In the genomic region with DNA sequence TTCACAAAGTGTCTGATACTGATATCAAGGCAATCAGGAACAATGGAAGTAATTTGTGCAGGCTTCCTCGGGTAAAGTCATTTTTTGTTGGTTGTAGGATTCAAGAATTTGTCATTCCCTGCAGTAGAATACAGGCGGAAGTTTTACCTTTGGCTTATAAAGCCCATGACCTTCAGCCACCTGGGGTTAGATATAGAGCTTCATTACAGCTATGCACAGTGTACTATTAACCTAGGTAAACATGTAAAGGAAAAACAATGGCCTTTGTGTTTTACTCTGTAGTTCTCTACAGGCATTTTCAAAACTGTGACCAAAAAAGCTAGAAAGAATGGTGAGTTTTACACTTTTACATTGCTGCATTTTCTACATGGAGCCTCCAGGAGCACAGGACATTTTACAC, we compare ENCODE assay signal across 35 cellular contexts.
"Had no signal": no experiment of that assay in that cellular context is flagged by ENCODE, and none has a peak within 500 bp of the region (broad histone marks: within the 10 kb centered on the region; RNA-seq: fewer than 3 reads in every experiment).

No MANE protein-coding gene starts in this region.

- H3K9me3 ChIP-seq: adrenal gland, breast epithelium, colonic mucosa, esophagus squamous epithelium had no signal

- FAIRE-seq: endometrium, endothelial cell of umbilical vein had no signal

- H3K27me3 Mint-ChIP-seq: activated naive CD4-positive, alpha-beta T cell treated with anti-CD3 and anti-CD28 coated beads, Interleukin-2, amount 50 U/mL, for 24 hours had no signal

- H3K4me1 Mint-ChIP-seq: activated CD4-positive, alpha-beta T cell treated with anti-CD3 and anti-CD28 coated beads for 36 hours; activated CD8-positive, alpha-beta memory T cell treated with anti-CD3 and anti-CD28 coated beads, Interleukin-2, amount 10 ng/mL, durations not matched to agents 7 days and 5 days; activated naive CD4-positive, alpha-beta T cell treated with anti-CD3 and anti-CD28 coated beads, Interleukin-2, amount 50 U/mL, for 24 hours; activated naive CD8-positive, alpha-beta T cell treated with anti-CD3 and anti-CD28 coated beads for 36 hours; activated naive CD8-positive, alpha-beta T cell treated with anti-CD3 and anti-CD28 coated beads, Interleukin-2, amount 50 U/mL, for 24 hours; brain had no signal

- H3K4me3 Mint-ChIP-seq: activated CD4-positive, alpha-beta memory T cell treated with anti-CD3 and anti-CD28 coated beads for 36 hours; activated CD4-positive, alpha-beta T cell treated with anti-CD3 and anti-CD28 coated beads for 36 hours; activated CD4-positive, alpha-beta T cell treated with anti-CD3 and anti-CD28 coated beads, Interleukin-2, amount 10 ng/mL, durations not matched to agents 24 days and 14 days; activated CD8-positive, alpha-beta memory T cell treated with anti-CD3 and anti-CD28 coated beads, Interleukin-2, amount 10 ng/mL, durations not matched to agents 7 days and 5 days; activated CD8-positive, alpha-beta T cell treated with anti-CD3 and anti-CD28 coated beads, Interleukin-2, amount 10 ng/mL, durations not matched to agents 7 days and 5 days; activated naive CD4-positive, alpha-beta T cell treated with anti-CD3 and anti-CD28 coated beads for 36 hours; activated naive CD4-positive, alpha-beta T cell treated with anti-CD3 and anti-CD28 coated beads, Interleukin-2, amount 50 U/mL, for 24 hours; activated naive CD8-positive, alpha-beta T cell treated with anti-CD3 and anti-CD28 coated beads for 36 hours; activated naive CD8-positive, alpha-beta T cell treated with anti-CD3 and anti-CD28 coated beads, Interleukin-2, amount 50 U/mL, for 24 hours; activated T-helper 1 cell treated with anti-CD3 and anti-CD28 coated beads, Interleukin-12 subunit alpha, Interleukin-12 subunit beta, Interleukin-2, Interleukin-4 antibody, amounts not matched to agents 30 ng/mL and 10 ng/mL and 1 ng/mL, durations not matched to agents 14 hours and 24 hours and 36 hours; brain; T-cell had no signal

- ATAC-seq: activated CD4-positive, alpha-beta T cell treated with anti-CD3 and anti-CD28 coated beads for 36 hours; activated CD8-positive, alpha-beta memory T cell treated with anti-CD3 and anti-CD28 coated beads, Interleukin-2, amount 10 ng/mL, durations not matched to agents 7 days and 5 days; activated CD8-positive, alpha-beta T cell treated with anti-CD3 and anti-CD28 coated beads, Interleukin-2, amount 10 ng/mL, durations not matched to agents 7 days and 5 days; activated naive CD8-positive, alpha-beta T cell treated with anti-CD3 and anti-CD28 coated beads, Interleukin-2, amount 50 U/mL, for 24 hours; T-cell had no signal

- H3K4me1 ChIP-seq: adrenal gland, breast epithelium, colonic mucosa, esophagus squamous epithelium had no signal

- H3K27ac Mint-ChIP-seq: activated CD4-positive, alpha-beta memory T cell treated with anti-CD3 and anti-CD28 coated beads for 36 hours; activated CD4-positive, alpha-beta T cell treated with anti-CD3 and anti-CD28 coated beads for 36 hours; activated CD4-positive, alpha-beta T cell treated with anti-CD3 and anti-CD28 coated beads, Interleukin-2, amount 10 ng/mL, durations not matched to agents 24 days and 14 days; activated CD8-positive, alpha-beta memory T cell treated with anti-CD3 and anti-CD28 coated beads, Interleukin-2, amount 10 ng/mL, durations not matched to agents 7 days and 5 days; activated CD8-positive, alpha-beta T cell treated with anti-CD3 and anti-CD28 coated beads, Interleukin-2, amount 10 ng/mL, durations not matched to agents 7 days and 5 days; activated naive CD4-positive, alpha-beta T cell treated with anti-CD3 and anti-CD28 coated beads for 36 hours; activated naive CD4-positive, alpha-beta T cell treated with anti-CD3 and anti-CD28 coated beads, Interleukin-2, amount 50 U/mL, for 24 hours; activated naive CD8-positive, alpha-beta T cell treated with anti-CD3 and anti-CD28 coated beads for 36 hours; activated naive CD8-positive, alpha-beta T cell treated with anti-CD3 and anti-CD28 coated beads, Interleukin-2, amount 50 U/mL, for 24 hours; activated T-helper 1 cell treated with anti-CD3 and anti-CD28 coated beads, Interleukin-12 subunit alpha, Interleukin-12 subunit beta, Interleukin-2, Interleukin-4 antibody, amounts not matched to agents 30 ng/mL and 10 ng/mL and 1 ng/mL, durations not matched to agents 14 hours and 24 hours and 36 hours; activated T-helper 2 cell treated with anti-CD3 and anti-CD28 coated beads, Interferon-gamma antibody, Interleukin-2, Interleukin-4, amounts not matched to agents 10 μg/mL and 5 μg/mL and 100 μg/mL, durations not matched to agents 14 hours and 24 hours and 36 hours; brain; T-cell had no signal

- H3K36me3 ChIP-seq: adrenal gland, breast epithelium, cardiac muscle cell, colonic mucosa, esophagus squamous epithelium had no signal

- DNase-seq: activated CD4-positive, alpha-beta memory T cell treated with anti-CD3 and anti-CD28 coated beads for 36 hours; activated CD4-positive, alpha-beta T cell treated with anti-CD3 and anti-CD28 coated beads for 36 hours; activated CD4-positive, alpha-beta T cell treated with anti-CD3 and anti-CD28 coated beads, Interleukin-2, amount 10 ng/mL, durations not matched to agents 24 days and 14 days; activated CD4-positive, CD25-positive, alpha-beta regulatory T cell; activated CD4-positive, CD25-positive, alpha-beta regulatory T cell treated with anti-CD3 and anti-CD28 coated beads, Interleukin-2, amount 50 U/mL, for 72 hours; activated CD8-positive, alpha-beta memory T cell treated with anti-CD3 and anti-CD28 coated beads, Interleukin-2, amount 10 ng/mL, durations not matched to agents 7 days and 5 days; activated CD8-positive, alpha-beta memory T cell treated with anti-CD3 and anti-CD28 coated beads, Interleukin-2, amount 50 U/mL, for 4 hours; activated CD8-positive, alpha-beta T cell treated with anti-CD3 and anti-CD28 coated beads, Interleukin-2, amount 10 ng/mL, durations not matched to agents 7 days and 5 days; activated effector memory CD4-positive, alpha-beta T cell treated with anti-CD3 and anti-CD28 coated beads, Interleukin-2, amount 50 U/mL, for 16 hours; activated naive CD4-positive, alpha-beta T cell treated with anti-CD3 and anti-CD28 coated beads for 36 hours; activated naive CD8-positive, alpha-beta T cell treated with anti-CD3 and anti-CD28 coated beads for 36 hours; activated naive CD8-positive, alpha-beta T cell treated with anti-CD3 and anti-CD28 coated beads, Interleukin-2, amount 50 U/mL, for 24 hours; activated T-cell treated with anti-CD3 and anti-CD28 coated beads, Interleukin-2, amount 50 U/mL, for 1 hour; activated T-cell treated with anti-CD3 and anti-CD28 coated beads, Interleukin-2, amount 50 U/mL, for 48 hours; adrenal gland; amygdala; aorta; central memory CD4-positive, alpha-beta T cell; cerebellar nuclear complex; colonic mucosa; effector CD8-positive, alpha-beta T cell; esophagus squamous epithelium; foreskin melanocyte; SW 1271; T-cell; T-helper 2 cell had no signal

- H3K4me3 ChIP-seq: adrenal gland, breast epithelium, cardiac muscle cell, colonic mucosa, esophagus squamous epithelium had no signal

- H3K27ac ChIP-seq: adrenal gland, breast epithelium, cardiac muscle cell, colonic mucosa, epithelial cell of prostate, esophagus squamous epithelium had no signal

- H3K36me3 Mint-ChIP-seq: activated CD4-positive, alpha-beta memory T cell treated with anti-CD3 and anti-CD28 coated beads for 36 hours; activated CD8-positive, alpha-beta memory T cell treated with anti-CD3 and anti-CD28 coated beads, Interleukin-2, amount 10 ng/mL, durations not matched to agents 7 days and 5 days; activated naive CD4-positive, alpha-beta T cell treated with anti-CD3 and anti-CD28 coated beads, Interleukin-2, amount 50 U/mL, for 24 hours; activated naive CD8-positive, alpha-beta T cell treated with anti-CD3 and anti-CD28 coated beads for 36 hours; brain; T-cell had no signal

- H3K27me3 ChIP-seq: adrenal gland, breast epithelium, cardiac muscle cell, colonic mucosa, esophagus squamous epithelium had no signal

- H3K9me3 Mint-ChIP-seq: activated naive CD4-positive, alpha-beta T cell treated with anti-CD3 and anti-CD28 coated beads for 36 hours; activated naive CD4-positive, alpha-beta T cell treated with anti-CD3 and anti-CD28 coated beads, Interleukin-2, amount 50 U/mL, for 24 hours; activated naive CD8-positive, alpha-beta T cell treated with anti-CD3 and anti-CD28 coated beads, Interleukin-2, amount 50 U/mL, for 24 hours had no signal
